8 cellular contexts compared by ENCODE assay signal in genomic region chr11:18802381-18803257, GRCh38. TPM values are rescaled to one million over a fixed set of nuclear protein-coding genes. Genes with fewer than 3 reads are reported as not detected.
DNase-seq lines count a peak whose midpoint lies in the region; ATAC-seq and TF ChIP-seq lines count a peak whose summit lies in the region.

No MANE protein-coding gene starts in this region.

- H3K9me3 ChIP-seq in cardiac muscle cell (ENCODE audit: low read depth): no peaks in the 10 kb centered on the region
- H3K9me3 ChIP-seq in RWPE2 (ENCODE audit: severe bottlenecking): no peaks in the 10 kb centered on the region
- no peaks in the 10 kb centered on the region for H3K9me3 ChIP-seq in stomach

- H3K36me3 ChIP-seq in cardiac muscle cell (no peaks in the 10 kb centered on the region), RWPE2 (ENCODE audit: low read depth) (no peaks in the 10 kb centered on the region), stomach (no peaks in the 10 kb centered on the region)

- no peak for TF ChIP-seq EP300 in stomach (IDR thresholded peaks at IDR 0.05)

- H3K4me1 ChIP-seq in cardiac muscle cell (ENCODE audit: low read depth) (no peaks in the 10 kb centered on the region), RWPE2 (ENCODE audit: insufficient read depth, poor library complexity, severe bottlenecking) (no peaks in the 10 kb centered on the region), stomach (peaks cover 0 to 10% (median 0%) of the 10 kb centered on the region in 4 donors)

- TF ChIP-seq POLR2A in stomach (IDR thresholded peaks at IDR 0.05): no peak

- WGBS in stomach, 5 donors: 31 to 37% (median 36%) methylated on average over 13 of the region's 13 CpGs

- intact Hi-C loops in cardiac septum (cut with DNase I): no loop called here
- intact Hi-C loops in stomach (cut with DNase I; ENCODE audit: low total_unique reads): no loop called here

- ATAC-seq in RWPE2 (ENCODE audit: low read depth): peak; percentile 51
- no peak for ATAC-seq in GM19463 (IDR thresholded peaks at IDR 0.05; ENCODE audit: unreplicated experiment)

- H3K27ac ChIP-seq in cardiac muscle cell (no peak overlapping the region), RWPE2 (ENCODE audit: poor library complexity, severe bottlenecking) (no peak overlapping the region), stomach (no peak overlapping the region)

- TF ChIP-seq CTCF in cardiac muscle cell (IDR thresholded peaks at IDR 0.05; ENCODE audit: low read depth, low read length): peak; percentile 66
- peak; percentile 74 for TF ChIP-seq CTCF in LNCaP clone FGC (IDR thresholded peaks at IDR 0.05; ENCODE audit: control insufficient read depth, extremely low read depth, insufficient read depth)
- TF ChIP-seq CTCF in RWPE2 (IDR thresholded peaks at IDR 0.05; ENCODE audit: poor library complexity, severe bottlenecking): peak; percentile 84
- peak; percentile 52 for TF ChIP-seq CTCF in cardiac fibroblast (IDR thresholded peaks at IDR 0.05; ENCODE audit: low read depth, low read length)
- peak in 3 of 7 experiments; percentile 25 to 48 (median 39) for TF ChIP-seq CTCF in stomach (IDR thresholded peaks at IDR 0.05)

- peaks cover 69% of the 10 kb centered on the region for H3K27me3 ChIP-seq in cardiac muscle cell
- peaks cover 4% of the 10 kb centered on the region for H3K27me3 ChIP-seq in RWPE2 (ENCODE audit: insufficient read depth, poor library complexity, severe bottlenecking)
- no peaks in the 10 kb centered on the region for H3K27me3 ChIP-seq in stomach

- DNase-seq in cardiac muscle cell (ENCODE audit: low read depth in 1 of 2, low spot score in 1 of 2) (peak; percentile 80 to 85), cardiac septum (ENCODE audit: low spot score) (no peak), LNCaP clone FGC (ENCODE audit: low read depth) (peak; percentile 92), RWPE2 (ENCODE audit: low spot score) (no peak), cardiac fibroblast (ENCODE audit: low read depth in 2 of 2) (peak; percentile 84 to 86), left kidney (ENCODE audit: low read depth, low spot score) (peak; percentile 87), stomach (peak; percentile 52)

- H3K4me3 ChIP-seq in cardiac muscle cell (no peak overlapping the region), LNCaP clone FGC (ENCODE audit: low read depth, low read length) (no peak overlapping the region), RWPE2 (ENCODE audit: severe bottlenecking) (no peak overlapping the region), cardiac fibroblast (replicated peaks in 1 of 2; ENCODE audit: low read depth in 2 of 2, low read length in 2 of 2) (no peak overlapping the region), stomach (no peak overlapping the region)

RNA-seq across cellular contexts. Expression of gene PTPN5, which starts 11.0 kb away (rescaled TPM):
- total RNA-seq in cardiac muscle cell (1.3 and 1.6 TPM in 2 replicates), cardiac septum (3.8 TPM), stomach (1 to 10 TPM in 2 of 5 donors, not detected in 3; 1.1 to 2.9 TPM)
- polyA plus RNA-seq in cardiac muscle cell (1.1 and 2.4 TPM in 2 replicates), stomach (under 1 TPM; 0.19 to 0.38 (median 0.31) TPM)

Comparison
In these comparisons a context has a peak if more than half of its experiments do, and no peak if none do; other contexts are left out.
1. DNase-seq: peak in cardiac muscle cell (2 of 2), LNCaP clone FGC (single experiment), cardiac fibroblast (2 of 2), left kidney (single experiment) and stomach (single experiment); none in cardiac septum (single experiment) and RWPE2 (single experiment).